ENCODE assay signal across 22 cellular contexts in the genomic region with DNA sequence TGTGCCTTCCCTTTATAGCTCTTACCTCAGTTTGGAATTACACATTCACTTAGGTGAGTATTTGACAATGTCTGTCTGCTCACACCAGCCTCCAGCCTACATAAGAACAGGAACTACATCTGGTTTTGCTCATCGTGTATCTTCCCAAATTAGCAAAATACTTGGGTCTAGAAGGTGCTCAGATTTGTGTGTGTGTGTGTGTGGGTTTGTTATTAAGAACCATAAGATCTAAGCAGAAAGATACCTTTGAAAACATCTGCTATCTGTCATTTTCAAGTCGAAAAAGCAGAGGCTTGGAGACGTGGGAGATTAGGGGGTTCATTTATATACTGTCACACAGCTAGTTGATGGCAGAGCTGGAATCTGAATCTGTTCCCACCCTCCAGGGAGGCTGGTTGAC. TPM values are rescaled to one million over a fixed set of nuclear protein-coding genes. Genes with fewer than 3 reads are reported as not detected.
DNase-seq lines count a peak whose midpoint lies in the region; ATAC-seq, FAIRE-seq and TF ChIP-seq lines count a peak whose summit lies in the region.
"Had no signal": no experiment of that assay in that cellular context is flagged by ENCODE, and none has a peak within 500 bp of the region (broad histone marks: within the 10 kb centered on the region; RNA-seq: fewer than 3 reads in every experiment).

No MANE protein-coding gene starts in this region.

- H4K20me1 ChIP-seq in GM12878 (ENCODE audit: control insufficient read depth, insufficient read depth): no peaks in the 10 kb centered on the region
- no peaks in the 10 kb centered on the region for H4K20me1 ChIP-seq in smooth muscle cell (ENCODE audit: low read depth)

- H2AFZ ChIP-seq in GM12878 (ENCODE audit: control insufficient read depth, low read depth, low read length) (no peak overlapping the region), smooth muscle cell (ENCODE audit: low read depth) (peak overlapping the region; percentile 61)

- H3K4me1 ChIP-seq in GM12878 (ENCODE audit: control insufficient read depth, insufficient read depth, low read length) (no peaks in the 10 kb centered on the region), smooth muscle cell (ENCODE audit: low read depth) (peaks cover 2% of the 10 kb centered on the region)

- BruUV-seq in GM12878 (replicated peaks; lab: Mats Ljungman, UMichigan): no TSS peak

- H3K9ac ChIP-seq in GM12878 (ENCODE audit: control insufficient read depth, insufficient read depth, low read length) (no peak overlapping the region), smooth muscle cell (ENCODE audit: low read depth) (no peak overlapping the region)
- H3K9ac ChIP-seq: KMS-11 had no signal

- H3K9me3 ChIP-seq in GM12878 (replicated peaks; ENCODE audit: control insufficient read depth, insufficient read depth, low read length) (no peaks in the 10 kb centered on the region), smooth muscle cell (replicated peaks; ENCODE audit: low read depth) (no peaks in the 10 kb centered on the region)
- H3K9me3 ChIP-seq: BE2C had no signal

- intact Hi-C loops in GM12878 (cut with micrococcal nuclease; ENCODE audit: unreplicated experiment): loop anchor here (5.0 to 10.0 kb wide), 2 partner anchors 268 to 400 kb away; a partner anchor contains a TSS
- intact Hi-C loops in head of caudate nucleus (cut with DNase I): loop anchor here (10.0 kb wide), 1 partner anchor 230 kb away; no protein-coding TSS in a partner anchor

- in situ Hi-C loops in GM12878 (cut with MboI): loop anchor here (5.0 kb wide), 1 partner anchor 33 kb away; no protein-coding TSS in a partner anchor

- FAIRE-seq in GM12878 (lab: Jason Lieb, UNC): no peak
- FAIRE-seq: A204.1, GM12891, H54 had no signal

- no peak overlapping the region for H3K4me3 ChIP-seq in GM12878
- H3K4me3 ChIP-seq in smooth muscle cell: no peak overlapping the region

- SMC1A ChIA-PET in GM12878 (lab: Charles Lee; ENCODE audit: uncharacterized antibody, unreplicated experiment): interaction anchor here (0.6 to 5.2 kb wide), 18 partner anchors 12 to 678 kb away, joined by 3 to 130 read pairs (median 6); a partner anchor contains a TSS

- H3K27ac ChIP-seq in GM12878 (ENCODE audit: control insufficient read depth, insufficient read depth) (no peak overlapping the region), smooth muscle cell (ENCODE audit: low read depth) (no peak overlapping the region)
- H3K27ac ChIP-seq: KMS-11 had no signal

- TF ChIP-seq RAD21 in GM12878 (IDR thresholded peaks at IDR 0.05; ENCODE audit: insufficient read depth, low read depth, low read length): no peak

- TF ChIP-seq CTCF in GM12878 (IDR thresholded peaks at IDR 0.05 in 2 of 3, conservative IDR thresholded peaks at IDR 0.05 in 1 of 3; ENCODE audit: control insufficient read depth in 2 of 3, extremely low read depth in 1 of 3, insufficient read depth in 1 of 3, low read depth in 3 of 3, low read length in 3 of 3) (no peak), smooth muscle cell (IDR thresholded peaks at IDR 0.05; ENCODE audit: borderline replicate concordance, insufficient read depth, poor library complexity, severe bottlenecking) (no peak)

- CTCF ChIA-PET in GM12878 (lab: Yijun Ruan, JAX): interaction anchor here (0.5 to 3.4 kb wide), 19 partner anchors 10 to 352 kb away, joined by 3 to 254 read pairs (median 4); no protein-coding TSS in a partner anchor

- no peak for TF ChIP-seq POLR2A in GM12878 (IDR thresholded peaks at IDR 0.05; ENCODE audit: low read depth, low read length)

- RAD21 ChIA-PET in GM12878 (lab: Charles Lee; ENCODE audit: unreplicated experiment): interaction anchor here (0.7 to 3.3 kb wide), 9 partner anchors 12 to 681 kb away, joined by 4 to 142 read pairs (median 16); a partner anchor contains a TSS

- no peaks in the 10 kb centered on the region for H3K79me2 ChIP-seq in GM12878 (ENCODE audit: control insufficient read depth, insufficient read depth, low read length)
- H3K79me2 ChIP-seq in smooth muscle cell (ENCODE audit: low read depth): no peaks in the 10 kb centered on the region

- TF ChIP-seq EP300 in GM12878 (IDR thresholded peaks at IDR 0.05; ENCODE audit: borderline replicate concordance in 1 of 2, control insufficient read depth in 1 of 2, low read depth in 2 of 2, low read length in 2 of 2): no peak

- no peaks in the 10 kb centered on the region for H3F3A ChIP-seq in smooth muscle cell (ENCODE audit: low read depth)

- H3K27me3 ChIP-seq in GM12878 (replicated peaks in 1 of 2; ENCODE audit: control insufficient read depth in 2 of 2, insufficient read depth in 2 of 2, low read length in 1 of 2): no peaks in the 10 kb centered on the region
- no peaks in the 10 kb centered on the region for H3K27me3 ChIP-seq in smooth muscle cell (ENCODE audit: low read depth)
- H3K27me3 ChIP-seq: BE2C had no signal

- H3K4me2 ChIP-seq in GM12878 (ENCODE audit: control insufficient read depth, insufficient read depth): no peak overlapping the region
- no peak overlapping the region for H3K4me2 ChIP-seq in smooth muscle cell
- H3K4me2 ChIP-seq: KMS-11 had no signal

- ATAC-seq in GM12878 (no peak), GM21381 (IDR thresholded peaks at IDR 0.05; ENCODE audit: unreplicated experiment) (no peak), GM21367 (IDR thresholded peaks at IDR 0.05; ENCODE audit: unreplicated experiment) (no peak)

- WGBS in GM12878 (ENCODE audit: insufficient coverage, insufficient replicate concordance, low lambda C conversion rate, missing lambda C conversion rate): 25% methylated on average over 3 of the region's 3 CpGs
- WGBS in smooth muscle cell (ENCODE audit: low lambda C conversion rate): 60% methylated on average over 3 of the region's 3 CpGs

- H3K36me3 ChIP-seq in GM12878 (ENCODE audit: control insufficient read depth in 2 of 2, insufficient read depth in 2 of 2, low read length in 1 of 2) (no peaks in the 10 kb centered on the region), smooth muscle cell (ENCODE audit: low read depth) (no peaks in the 10 kb centered on the region)

- POLR2A ChIA-PET in GM12878 (lab: Charles Lee): interaction anchor here (1.0 to 3.0 kb wide), 6 partner anchors 9 to 33 kb away, joined by 3 to 12 read pairs (median 7); no protein-coding TSS in a partner anchor

- DNase-seq in GM12878 (ENCODE audit: low read depth, low spot score): no peak
- peak in 22 of 42 donors; percentile 6 to 71 (median 26) for DNase-seq in head of caudate nucleus
- DNase-seq in smooth muscle cell (lab: John Stamatoyannopoulos, UW; ENCODE audit: unreplicated experiment): no peak
- DNase-seq in RKO (ENCODE audit: low spot score): no peak
- DNase-seq: ACHN; BE2C; C1 segment of cervical spinal cord; CD4-positive, CD25-positive, alpha-beta regulatory T cell; CD8-positive, alpha-beta memory T cell; COR-L47; DMS 273 treated with DMSO at 0.1 percent for 48 hours; DMS53; DND-41; EL; HCEC 1CT had no signal

TF ChIP-seq in GM12878, 131 proteins besides CTCF, POLR2A, EP300 and RAD21:
- TF ChIP-seq MYC (IDR thresholded peaks at IDR 0.05; ENCODE audit: insufficient read depth, insufficient read length, insufficient replicate concordance, low read length, severe bottlenecking): no peak
- TF ChIP-seq, protein P1, sequence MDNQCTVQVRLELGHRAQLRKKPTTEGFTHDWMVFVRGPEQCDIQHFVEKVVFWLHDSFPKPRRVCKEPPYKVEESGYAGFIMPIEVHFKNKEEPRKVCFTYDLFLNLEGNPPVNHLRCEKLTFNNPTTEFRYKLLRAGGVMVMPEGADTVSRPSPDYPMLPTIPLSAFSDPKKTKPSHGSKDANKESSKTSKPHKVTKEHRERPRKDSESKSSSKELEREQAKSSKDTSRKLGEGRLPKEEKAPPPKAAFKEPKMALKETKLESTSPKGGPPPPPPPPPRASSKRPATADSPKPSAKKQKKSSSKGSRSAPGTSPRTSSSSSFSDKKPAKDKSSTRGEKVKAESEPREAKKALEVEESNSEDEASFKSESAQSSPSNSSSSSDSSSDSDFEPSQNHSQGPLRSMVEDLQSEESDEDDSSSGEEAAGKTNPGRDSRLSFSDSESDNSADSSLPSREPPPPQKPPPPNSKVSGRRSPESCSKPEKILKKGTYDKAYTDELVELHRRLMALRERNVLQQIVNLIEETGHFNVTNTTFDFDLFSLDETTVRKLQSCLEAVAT (IDR thresholded peaks at IDR 0.05): 0 out of 2 replicates have a peak, but pooled peaks have one; percentile 10
- TF ChIP-seq PAX5 (IDR thresholded peaks at IDR 0.05; ENCODE audit: borderline replicate concordance, low read depth, low read length): no peak
- no peak for TF ChIP-seq NR2F1 (conservative IDR thresholded peaks at IDR 0.05)
- no peak for TF ChIP-seq CBX5 (IDR thresholded peaks at IDR 0.05; ENCODE audit: low read depth)
- no peak for TF ChIP-seq FOS (IDR thresholded peaks at IDR 0.05; ENCODE audit: borderline replicate concordance, extremely low read depth, insufficient read length)
- no peak for TF ChIP-seq CREB1 (IDR thresholded peaks at IDR 0.05; ENCODE audit: low read depth)

RNA-seq across cellular contexts. Expression of a gene that starts 14.8 kb away (rescaled TPM):
- total RNA-seq in GM12878 (2013; cell fraction: nucleolus; rRNA removed): 0.79 and 1.2 TPM in 2 replicates
- 0.05 and 0.06 TPM in 2 replicates for total RNA-seq in GM12878 (2014; rRNA removed)
- not detected in 2 replicates for total RNA-seq in GM12878 (2014; rRNA removed; fragmentation: Illumina TruSeq; extraction: Trizol)
- total RNA-seq in GM12878 (2021): not detected in 2 replicates
- polyA plus RNA-seq in GM12878 (2011; ENCODE audit: low read depth): not detected
- 0.04 and 0.12 TPM in 2 replicates for polyA plus RNA-seq in GM12878 (2011; rRNA removed)
- 0.09 and 0.10 TPM in 2 replicates for polyA plus RNA-seq in GM12878 (2011; cell fraction: cytosol; rRNA removed)
- polyA plus RNA-seq in GM12878 (2011; cell fraction: nucleus; rRNA removed): 0.10 and 0.30 TPM in 2 replicates
- not detected in 2 replicates for polyA plus RNA-seq in GM12878 (2012)
- polyA plus RNA-seq in GM12878 (2014; fragmentation: Illumina TruSeq; extraction: Trizol): not detected in 2 replicates
- polyA plus RNA-seq in GM12878 (2014; fragmentation: Nextera tagmentation; extraction: Ambion mirVana): not detected
- polyA plus RNA-seq in GM12878 (2014; rRNA removed): not detected in 2 replicates
- not detected for polyA plus RNA-seq in GM12878 (2016; fragmentation: Nextera tagmentation; extraction: Ambion mirVana)
- polyA minus RNA-seq in GM12878 (2011; rRNA and poly(A)+ RNA removed): 0.10 and 0.15 TPM in 2 replicates
- not detected in 2 replicates for polyA minus RNA-seq in GM12878 (2011; cell fraction: cytosol; rRNA and poly(A)+ RNA removed)
- polyA minus RNA-seq in GM12878 (2011; cell fraction: nucleus; rRNA and poly(A)+ RNA removed): 0.24 TPM in 1 of 2 replicates, not detected in the other
- total RNA-seq in smooth muscle cell: 0.13 and 0.67 TPM in 2 replicates
- polyA plus RNA-seq in smooth muscle cell: 0.06 TPM in 1 of 2 replicates, not detected in the other
- total RNA-seq: CD4-positive, CD25-positive, alpha-beta regulatory T cell; CD8-positive, alpha-beta memory T cell; G401 had no signal
- polyA plus RNA-seq: CD4-positive, CD25-positive, alpha-beta regulatory T cell; CD8-positive, alpha-beta memory T cell had no signal

Comparison
In these comparisons a context has a peak if more than half of its experiments do, and no peak if none do; other contexts are left out.
1. DNase-seq: peak in head of caudate nucleus (22 of 42); none in GM12878 (single experiment), smooth muscle cell (single experiment) and RKO (single experiment).